12 cellular contexts compared by ENCODE assay signal in the genomic region with DNA sequence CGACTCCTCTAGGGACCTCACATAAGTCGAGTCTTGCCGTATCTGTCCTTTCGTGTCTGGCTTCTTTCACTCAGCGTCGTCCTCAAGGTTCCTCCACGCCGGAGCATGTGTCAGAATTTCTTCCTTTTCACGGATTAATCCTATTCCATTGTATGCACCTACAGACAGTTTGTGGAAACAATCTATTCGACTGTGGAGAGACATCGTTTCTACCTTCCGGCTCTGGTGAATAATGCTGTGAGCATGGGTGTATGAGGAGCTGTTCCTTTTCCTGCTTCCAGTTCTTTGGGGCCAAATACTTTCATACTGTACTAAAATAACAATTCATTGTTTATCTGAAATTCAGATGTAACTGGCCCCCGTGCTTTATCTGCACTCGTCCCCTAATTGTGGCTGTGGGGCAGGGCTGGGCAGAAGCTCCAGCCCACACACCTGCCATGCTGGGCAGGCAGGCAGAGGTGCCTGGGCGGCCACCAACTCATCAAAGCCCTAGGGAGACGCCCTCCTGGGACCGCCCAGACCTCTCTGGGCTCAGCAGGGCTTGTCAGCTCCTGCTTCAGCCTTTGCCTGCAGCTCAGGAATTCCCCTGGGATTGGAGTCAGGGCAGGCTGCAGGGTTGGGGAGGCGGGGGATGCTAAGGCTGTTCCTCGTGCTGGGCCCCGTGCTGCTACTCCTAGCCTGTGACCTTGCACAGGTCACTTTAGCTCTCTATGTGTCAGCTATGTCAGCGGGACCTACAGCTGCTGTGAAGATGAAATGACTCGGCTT. TPM values are rescaled to one million over a fixed set of nuclear protein-coding genes. Genes with fewer than 3 reads are reported as not detected.
DNase-seq lines count a peak whose midpoint lies in the region; ATAC-seq and TF ChIP-seq lines count a peak whose summit lies in the region.
"Had no signal": no experiment of that assay in that cellular context is flagged by ENCODE, and none has a peak within 500 bp of the region (broad histone marks: within the 10 kb centered on the region; RNA-seq: fewer than 3 reads in every experiment).

No MANE protein-coding gene starts in this region.

- H3K27ac Mint-ChIP-seq in chondrocyte (ENCODE audit: unreplicated experiment): peak overlapping the region; percentile 77
- H3K27ac Mint-ChIP-seq in activated T-helper 17 cell treated with anti-CD3 and anti-CD28 coated beads, Interleukin-2, amount 50 U/mL, for 72 hours: no peak overlapping the region

- no peaks in the 10 kb centered on the region for H3K36me3 Mint-ChIP-seq in chondrocyte (ENCODE audit: low read depth)
- H3K36me3 Mint-ChIP-seq in activated T-helper 17 cell treated with anti-CD3 and anti-CD28 coated beads, Interleukin-2, amount 50 U/mL, for 72 hours (ENCODE audit: low read depth): peaks cover 4% of the 10 kb centered on the region

- no peaks in the 10 kb centered on the region for H3F3A ChIP-seq in neural cell (ENCODE audit: insufficient read depth, low read length, poor library complexity, severe bottlenecking)

- no peaks in the 10 kb centered on the region for H3K9me3 ChIP-seq in neural cell (ENCODE audit: low read length)
- H3K9me3 ChIP-seq: gastrocnemius medialis had no signal

- no peaks in the 10 kb centered on the region for H3K27me3 ChIP-seq in neural cell (ENCODE audit: insufficient read depth, low read depth, low read length)
- H3K27me3 ChIP-seq: gastrocnemius medialis had no signal

- H3K4me3 ChIP-seq in neural cell (ENCODE audit: low read length): peak overlapping the region; percentile 34
- H3K4me3 ChIP-seq: gastrocnemius medialis had no signal

- H3K9me2 ChIP-seq in neural cell (ENCODE audit: insufficient read depth, low read length): no peaks in the 10 kb centered on the region

- peak overlapping the region; percentile 22 for H3K4me3 Mint-ChIP-seq in chondrocyte (ENCODE audit: unreplicated experiment)
- H3K4me3 Mint-ChIP-seq in activated T-helper 17 cell treated with anti-CD3 and anti-CD28 coated beads, Interleukin-2, amount 50 U/mL, for 72 hours: no peak overlapping the region

- no peaks in the 10 kb centered on the region for H3K9me3 Mint-ChIP-seq in chondrocyte (ENCODE audit: low read depth)
- no peaks in the 10 kb centered on the region for H3K9me3 Mint-ChIP-seq in activated T-helper 17 cell treated with anti-CD3 and anti-CD28 coated beads, Interleukin-2, amount 50 U/mL, for 72 hours

- no peak overlapping the region for H3K4me2 ChIP-seq in neural cell (ENCODE audit: low read length)

- H4K20me1 ChIP-seq in neural cell (ENCODE audit: insufficient read depth): no peaks in the 10 kb centered on the region

- peak; percentile 81 for DNase-seq in NCI-H1436 (lab: John Stamatoyannopoulos, UW)
- no peak for DNase-seq in chondrocyte (ENCODE audit: low spot score)
- DNase-seq: gastrocnemius medialis, GDM1, NCI-H2029, SW 1271 had no signal

- peaks cover 38% of the 10 kb centered on the region for H3K4me1 Mint-ChIP-seq in chondrocyte (ENCODE audit: low read depth)
- H3K4me1 Mint-ChIP-seq in activated T-helper 17 cell treated with anti-CD3 and anti-CD28 coated beads, Interleukin-2, amount 50 U/mL, for 72 hours: peaks cover 4% of the 10 kb centered on the region

- H2AFZ ChIP-seq in neural cell (ENCODE audit: low read depth, low read length): no peak overlapping the region

- peak overlapping the region; percentile 12 for H3K9ac ChIP-seq in neural cell (ENCODE audit: low read length)

- peak; percentile 41 for ATAC-seq in GM18907 (IDR thresholded peaks at IDR 0.05; ENCODE audit: unreplicated experiment)
- ATAC-seq in GM18870 (IDR thresholded peaks at IDR 0.05; ENCODE audit: unreplicated experiment): no peak
- ATAC-seq in activated T-helper 17 cell treated with anti-CD3 and anti-CD28 coated beads, Interleukin-2, amount 50 U/mL, for 72 hours (replicated peaks): no peak
- ATAC-seq in HG03280 (IDR thresholded peaks at IDR 0.05; ENCODE audit: unreplicated experiment): no peak
- ATAC-seq in HG02981 (IDR thresholded peaks at IDR 0.05; ENCODE audit: unreplicated experiment): no peak
- ATAC-seq: gastrocnemius medialis had no signal

- TF ChIP-seq RAD21 in neural cell (conservative IDR thresholded peaks at IDR 0.05): no peak

- H3K36me3 ChIP-seq in neural cell (ENCODE audit: insufficient read depth, low read length): no peaks in the 10 kb centered on the region
- H3K36me3 ChIP-seq: gastrocnemius medialis had no signal

- TF ChIP-seq EP300 in neural cell (conservative IDR thresholded peaks at IDR 0.05; ENCODE audit: poor library complexity, severe bottlenecking): no peak

- H3K79me2 ChIP-seq in neural cell (replicated peaks; ENCODE audit: insufficient read depth, low read length): peaks cover 53% of the 10 kb centered on the region

- TF ChIP-seq CTCF in chondrocyte (IDR thresholded peaks at IDR 0.05) (no peak), neural cell (IDR thresholded peaks at IDR 0.05; ENCODE audit: poor library complexity, severe bottlenecking) (no peak)

- H3K27me3 Mint-ChIP-seq in chondrocyte (ENCODE audit: low read depth): no peaks in the 10 kb centered on the region
- peaks cover 19% of the 10 kb centered on the region for H3K27me3 Mint-ChIP-seq in activated T-helper 17 cell treated with anti-CD3 and anti-CD28 coated beads, Interleukin-2, amount 50 U/mL, for 72 hours

- peak overlapping the region; percentile 28 for H3K27ac ChIP-seq in neural cell (ENCODE audit: low read length)
- H3K27ac ChIP-seq: gastrocnemius medialis had no signal

TF ChIP-seq in neural cell, 6 proteins besides CTCF, POLR2A, EP300 and RAD21:
- no peak for TF ChIP-seq SMC3 (conservative IDR thresholded peaks at IDR 0.05; ENCODE audit: poor library complexity)
- no peak for TF ChIP-seq TAF1 (IDR thresholded peaks at IDR 0.05; ENCODE audit: low read depth)
- no peak for TF ChIP-seq MXI1 (conservative IDR thresholded peaks at IDR 0.05; ENCODE audit: poor library complexity, severe bottlenecking)
- TF ChIP-seq, protein P1, sequence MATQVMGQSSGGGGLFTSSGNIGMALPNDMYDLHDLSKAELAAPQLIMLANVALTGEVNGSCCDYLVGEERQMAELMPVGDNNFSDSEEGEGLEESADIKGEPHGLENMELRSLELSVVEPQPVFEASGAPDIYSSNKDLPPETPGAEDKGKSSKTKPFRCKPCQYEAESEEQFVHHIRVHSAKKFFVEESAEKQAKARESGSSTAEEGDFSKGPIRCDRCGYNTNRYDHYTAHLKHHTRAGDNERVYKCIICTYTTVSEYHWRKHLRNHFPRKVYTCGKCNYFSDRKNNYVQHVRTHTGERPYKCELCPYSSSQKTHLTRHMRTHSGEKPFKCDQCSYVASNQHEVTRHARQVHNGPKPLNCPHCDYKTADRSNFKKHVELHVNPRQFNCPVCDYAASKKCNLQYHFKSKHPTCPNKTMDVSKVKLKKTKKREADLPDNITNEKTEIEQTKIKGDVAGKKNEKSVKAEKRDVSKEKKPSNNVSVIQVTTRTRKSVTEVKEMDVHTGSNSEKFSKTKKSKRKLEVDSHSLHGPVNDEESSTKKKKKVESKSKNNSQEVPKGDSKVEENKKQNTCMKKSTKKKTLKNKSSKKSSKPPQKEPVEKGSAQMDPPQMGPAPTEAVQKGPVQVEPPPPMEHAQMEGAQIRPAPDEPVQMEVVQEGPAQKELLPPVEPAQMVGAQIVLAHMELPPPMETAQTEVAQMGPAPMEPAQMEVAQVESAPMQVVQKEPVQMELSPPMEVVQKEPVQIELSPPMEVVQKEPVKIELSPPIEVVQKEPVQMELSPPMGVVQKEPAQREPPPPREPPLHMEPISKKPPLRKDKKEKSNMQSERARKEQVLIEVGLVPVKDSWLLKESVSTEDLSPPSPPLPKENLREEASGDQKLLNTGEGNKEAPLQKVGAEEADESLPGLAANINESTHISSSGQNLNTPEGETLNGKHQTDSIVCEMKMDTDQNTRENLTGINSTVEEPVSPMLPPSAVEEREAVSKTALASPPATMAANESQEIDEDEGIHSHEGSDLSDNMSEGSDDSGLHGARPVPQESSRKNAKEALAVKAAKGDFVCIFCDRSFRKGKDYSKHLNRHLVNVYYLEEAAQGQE (IDR thresholded peaks at IDR 0.05; ENCODE audit: borderline replicate concordance): no peak
- TF ChIP-seq EZH2 (IDR thresholded peaks at IDR 0.05; ENCODE audit: borderline replicate concordance, insufficient read depth, low read length, poor library complexity, severe bottlenecking): no peak
- TF ChIP-seq POLR2AphosphoS5 (IDR thresholded peaks at IDR 0.05): no peak

RNA-seq across cellular contexts. Expression of a gene that starts 14.5 kb away (rescaled TPM):
- total RNA-seq in chondrocyte: 261 to 354 TPM (median 264 TPM) in 3 replicates
- 74.0 and 101 TPM in 2 replicates for polyA plus RNA-seq in neural cell
- 61.9 and 76.0 TPM in 2 replicates for polyA minus RNA-seq in neural cell
- 1 to 10 TPM; 4.0 to 4.6 TPM for total RNA-seq in activated T-helper 17 cell treated with anti-CD3 and anti-CD28 coated beads, Interleukin-2, amount 50 U/mL, for 72 hours

Comparison
In these comparisons a context has a peak if more than half of its experiments do, and no peak if none do; other contexts are left out.
1. RNA of a gene that starts 14.5 kb away (total RNA-seq): 261 to 354 TPM in chondrocyte; 4.0 to 4.6 TPM in activated T-helper 17 cell treated with anti-CD3 and anti-CD28 coated beads, Interleukin-2, amount 50 U/mL, for 72 hours; every median in the first group is over 10 times any median in the second.